ENCODE assay signal across 10 cellular contexts in genomic region chr15:98076021-98076816, GRCh38.
DNase-seq lines count a peak whose midpoint lies in the region; ATAC-seq and TF ChIP-seq lines count a peak whose summit lies in the region.
"Had no signal": no experiment of that assay in that cellular context is flagged by ENCODE, and none has a peak within 500 bp of the region (broad histone marks: within the 10 kb centered on the region; RNA-seq: fewer than 3 reads in every experiment).

No MANE protein-coding gene starts in this region.

- intact Hi-C loops in stomach (cut with DNase I; ENCODE audit: low total_unique reads) = no loop called here

- ATAC-seq in activated naive CD4-positive, alpha-beta T cell treated with anti-CD3 and anti-CD28 coated beads, Interleukin-2, amount 50 U/mL, for 72 hours = no peak
- no peak for ATAC-seq in GM21576 (IDR thresholded peaks at IDR 0.05; ENCODE audit: unreplicated experiment)
- no peak for ATAC-seq in activated naive CD8-positive, alpha-beta T cell treated with anti-CD3 and anti-CD28 coated beads, Interleukin-2, amount 50 U/mL, for 24 hours

- H3K4me3 ChIP-seq in stomach = no peak overlapping the region
- H3K4me3 ChIP-seq: SK-N-MC had no signal

- H3K4me3 Mint-ChIP-seq in brain = no peak overlapping the region
- H3K4me3 Mint-ChIP-seq in activated naive CD8-positive, alpha-beta T cell treated with anti-CD3 and anti-CD28 coated beads, Interleukin-2, amount 50 U/mL, for 24 hours = no peak overlapping the region
- H3K4me3 Mint-ChIP-seq: activated T-cell treated with anti-CD3 and anti-CD28 coated beads, Interleukin-2, amount 50 U/mL, for 24 hours had no signal

- peaks cover 0 to 18% (median 9%) of the 10 kb centered on the region in 4 donors for H3K4me1 ChIP-seq in stomach

- TF ChIP-seq EP300 in stomach (IDR thresholded peaks at IDR 0.05) = peak; percentile 18

- no peaks in the 10 kb centered on the region for H3K27me3 ChIP-seq in stomach

- no peaks in the 10 kb centered on the region for H3K36me3 ChIP-seq in stomach

- H3K9me3 ChIP-seq in stomach = no peaks in the 10 kb centered on the region

- WGBS in stomach, 5 donors = 49 to 70% (median 63%) methylated on average over 8 of the region's 8 CpGs

- peak; percentile 11 for DNase-seq in HT-29 (ENCODE audit: low spot score)
- DNase-seq in left kidney (ENCODE audit: low read depth, low spot score) = peak; percentile 48
- DNase-seq in stomach = no peak
- no peak for DNase-seq in activated naive CD4-positive, alpha-beta T cell treated with anti-CD3 and anti-CD28 coated beads, Interleukin-2, amount 50 U/mL, for 72 hours (ENCODE audit: low spot score in 2 of 2)
- no peak for DNase-seq in activated naive CD8-positive, alpha-beta T cell treated with anti-CD3 and anti-CD28 coated beads, Interleukin-2, amount 50 U/mL, for 24 hours
- DNase-seq in amygdala (lab: John Stamatoyannopoulos, UW) = no peak
- DNase-seq: activated T-cell treated with anti-CD3 and anti-CD28 coated beads, Interleukin-2, amount 50 U/mL, for 24 hours had no signal

- TF ChIP-seq CTCF in brain (conservative IDR thresholded peaks at IDR 0.05) (no peak), stomach (IDR thresholded peaks at IDR 0.05) (no peak)

- H3K27ac Mint-ChIP-seq in brain = peak overlapping the region in 3 of 5 experiments; percentile 16 to 60 (median 49)
- peak overlapping the region in 1 of 2 donors; percentile 24 for H3K27ac Mint-ChIP-seq in activated naive CD4-positive, alpha-beta T cell treated with anti-CD3 and anti-CD28 coated beads, Interleukin-2, amount 50 U/mL, for 72 hours
- no peak overlapping the region for H3K27ac Mint-ChIP-seq in activated naive CD8-positive, alpha-beta T cell treated with anti-CD3 and anti-CD28 coated beads, Interleukin-2, amount 50 U/mL, for 24 hours
- H3K27ac Mint-ChIP-seq: activated T-cell treated with anti-CD3 and anti-CD28 coated beads, Interleukin-2, amount 50 U/mL, for 24 hours had no signal

- peaks cover 0 to 9% (median 2%) of the 10 kb centered on the region in 5 experiments for H3K9me3 Mint-ChIP-seq in brain
- H3K9me3 Mint-ChIP-seq in activated naive CD4-positive, alpha-beta T cell treated with anti-CD3 and anti-CD28 coated beads, Interleukin-2, amount 50 U/mL, for 72 hours = no peaks in the 10 kb centered on the region
- H3K9me3 Mint-ChIP-seq in activated naive CD8-positive, alpha-beta T cell treated with anti-CD3 and anti-CD28 coated beads, Interleukin-2, amount 50 U/mL, for 24 hours = no peaks in the 10 kb centered on the region
- H3K9me3 Mint-ChIP-seq: activated T-cell treated with anti-CD3 and anti-CD28 coated beads, Interleukin-2, amount 50 U/mL, for 24 hours had no signal

- H3K27ac ChIP-seq in stomach = peak overlapping the region in 4 of 5 donors; percentile 9 to 64 (median 45)
- H3K27ac ChIP-seq: SK-N-MC had no signal

- H3K27me3 Mint-ChIP-seq in brain = peaks cover 4% of the 10 kb centered on the region
- H3K27me3 Mint-ChIP-seq in activated naive CD8-positive, alpha-beta T cell treated with anti-CD3 and anti-CD28 coated beads, Interleukin-2, amount 50 U/mL, for 24 hours = no peaks in the 10 kb centered on the region
- H3K27me3 Mint-ChIP-seq: activated T-cell treated with anti-CD3 and anti-CD28 coated beads, Interleukin-2, amount 50 U/mL, for 24 hours had no signal

- H3K36me3 Mint-ChIP-seq in brain = no peaks in the 10 kb centered on the region
- no peaks in the 10 kb centered on the region for H3K36me3 Mint-ChIP-seq in activated naive CD4-positive, alpha-beta T cell treated with anti-CD3 and anti-CD28 coated beads, Interleukin-2, amount 50 U/mL, for 72 hours
- H3K36me3 Mint-ChIP-seq in activated naive CD8-positive, alpha-beta T cell treated with anti-CD3 and anti-CD28 coated beads, Interleukin-2, amount 50 U/mL, for 24 hours (ENCODE audit: low read depth) = no peaks in the 10 kb centered on the region

- TF ChIP-seq POLR2A in stomach (IDR thresholded peaks at IDR 0.05) = no peak

- peaks cover 13% of the 10 kb centered on the region for H3K4me1 Mint-ChIP-seq in brain
- H3K4me1 Mint-ChIP-seq in activated naive CD8-positive, alpha-beta T cell treated with anti-CD3 and anti-CD28 coated beads, Interleukin-2, amount 50 U/mL, for 24 hours = peaks cover 2% of the 10 kb centered on the region

Comparison
In these comparisons a context has a peak if more than half of its experiments do, and no peak if none do; other contexts are left out.
1. DNase-seq: peak in HT-29 (single experiment) and left kidney (single experiment); none in stomach (single experiment), activated naive CD4-positive, alpha-beta T cell treated with anti-CD3 and anti-CD28 coated beads, Interleukin-2, amount 50 U/mL, for 72 hours (0 of 2), activated naive CD8-positive, alpha-beta T cell treated with anti-CD3 and anti-CD28 coated beads, Interleukin-2, amount 50 U/mL, for 24 hours (single experiment) and amygdala (0 of 56).